Comparison of ENCODE assay signal across 2 cellular contexts in the genomic region with DNA sequence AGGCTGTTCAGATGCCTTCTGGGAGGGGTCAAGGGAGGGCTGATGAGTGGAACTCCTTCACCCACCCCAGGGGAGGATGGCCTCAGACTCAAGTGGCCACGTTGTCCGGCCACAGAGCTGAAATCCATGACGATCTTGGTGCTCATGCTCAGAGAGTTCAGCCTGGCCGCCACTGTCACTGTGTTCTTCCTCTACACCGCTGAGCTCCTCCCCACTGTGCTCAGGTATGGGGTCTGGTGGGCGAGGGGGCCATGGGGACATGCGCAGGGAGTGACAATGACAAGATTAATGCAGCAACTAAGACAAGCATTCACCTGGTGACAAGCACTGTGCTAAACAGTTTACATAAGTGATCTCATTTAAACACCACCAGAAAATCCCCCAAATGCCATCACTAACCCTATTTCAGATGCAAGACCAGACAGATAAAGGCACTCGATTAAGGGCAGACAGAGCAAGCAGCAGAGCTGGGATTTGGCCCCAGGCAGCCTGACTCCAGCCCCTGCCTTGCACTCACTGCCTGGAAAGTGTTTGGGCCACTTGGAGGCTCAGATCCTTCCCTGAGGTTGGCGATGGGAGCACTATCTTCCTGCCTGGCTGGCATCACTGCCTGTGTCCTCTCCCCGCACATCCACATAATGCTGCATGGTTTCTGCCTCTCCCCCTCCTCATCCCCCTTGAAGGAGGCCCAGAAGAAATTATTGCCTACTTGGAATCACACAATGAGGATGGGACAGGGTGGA.
TF ChIP-seq lines count a peak whose summit lies in the region.

No MANE protein-coding gene starts in this region.

TF ChIP-seq in HepG2, 621 proteins besides CTCF, POLR2A, EP300 and RAD21:
- TF ChIP-seq, protein P1, sequence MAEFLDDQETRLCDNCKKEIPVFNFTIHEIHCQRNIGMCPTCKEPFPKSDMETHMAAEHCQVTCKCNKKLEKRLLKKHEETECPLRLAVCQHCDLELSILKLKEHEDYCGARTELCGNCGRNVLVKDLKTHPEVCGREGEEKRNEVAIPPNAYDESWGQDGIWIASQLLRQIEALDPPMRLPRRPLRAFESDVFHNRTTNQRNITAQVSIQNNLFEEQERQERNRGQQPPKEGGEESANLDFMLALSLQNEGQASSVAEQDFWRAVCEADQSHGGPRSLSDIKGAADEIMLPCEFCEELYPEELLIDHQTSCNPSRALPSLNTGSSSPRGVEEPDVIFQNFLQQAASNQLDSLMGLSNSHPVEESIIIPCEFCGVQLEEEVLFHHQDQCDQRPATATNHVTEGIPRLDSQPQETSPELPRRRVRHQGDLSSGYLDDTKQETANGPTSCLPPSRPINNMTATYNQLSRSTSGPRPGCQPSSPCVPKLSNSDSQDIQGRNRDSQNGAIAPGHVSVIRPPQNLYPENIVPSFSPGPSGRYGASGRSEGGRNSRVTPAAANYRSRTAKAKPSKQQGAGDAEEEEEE (CRISPR knock-in tag; IDR thresholded peaks at IDR 0.05; ENCODE audit: borderline replicate concordance), result no peak
- TF ChIP-seq ZNF768 (CRISPR knock-in tag; IDR thresholded peaks at IDR 0.05), result 0 out of 2 replicates have a peak, but pooled peaks have one; percentile 2

TF ChIP-seq in H1, 55 proteins besides CTCF, POLR2A, EP300 and RAD21:
- TF ChIP-seq RFX5 (IDR thresholded peaks at IDR 0.05; ENCODE audit: borderline replicate concordance, low read depth, low read length) (no peak), JUND (IDR thresholded peaks at IDR 0.05; ENCODE audit: low read length) (no peak), TAF7 (optimal IDR thresholded peaks at IDR 0.05; ENCODE audit: borderline replicate concordance, low read depth, low read length) (no peak), SP1 (IDR thresholded peaks at IDR 0.05; ENCODE audit: low read depth, low read length) (no peak), SRF (IDR thresholded peaks at IDR 0.05; ENCODE audit: low read depth, low read length) (no peak), TBP (IDR thresholded peaks at IDR 0.05; ENCODE audit: low read depth, low read length) (no peak), RBBP5 (IDR thresholded peaks at IDR 0.05; ENCODE audit: borderline replicate concordance, low read depth, low read length) (no peak), GABPA (IDR thresholded peaks at IDR 0.05; ENCODE audit: borderline replicate concordance, insufficient read depth, low read length) (no peak)
TF ChIP-seq in H1: peak in this region for 0.
